ENCODE assay signal across 9 cellular contexts in the genomic region with DNA sequence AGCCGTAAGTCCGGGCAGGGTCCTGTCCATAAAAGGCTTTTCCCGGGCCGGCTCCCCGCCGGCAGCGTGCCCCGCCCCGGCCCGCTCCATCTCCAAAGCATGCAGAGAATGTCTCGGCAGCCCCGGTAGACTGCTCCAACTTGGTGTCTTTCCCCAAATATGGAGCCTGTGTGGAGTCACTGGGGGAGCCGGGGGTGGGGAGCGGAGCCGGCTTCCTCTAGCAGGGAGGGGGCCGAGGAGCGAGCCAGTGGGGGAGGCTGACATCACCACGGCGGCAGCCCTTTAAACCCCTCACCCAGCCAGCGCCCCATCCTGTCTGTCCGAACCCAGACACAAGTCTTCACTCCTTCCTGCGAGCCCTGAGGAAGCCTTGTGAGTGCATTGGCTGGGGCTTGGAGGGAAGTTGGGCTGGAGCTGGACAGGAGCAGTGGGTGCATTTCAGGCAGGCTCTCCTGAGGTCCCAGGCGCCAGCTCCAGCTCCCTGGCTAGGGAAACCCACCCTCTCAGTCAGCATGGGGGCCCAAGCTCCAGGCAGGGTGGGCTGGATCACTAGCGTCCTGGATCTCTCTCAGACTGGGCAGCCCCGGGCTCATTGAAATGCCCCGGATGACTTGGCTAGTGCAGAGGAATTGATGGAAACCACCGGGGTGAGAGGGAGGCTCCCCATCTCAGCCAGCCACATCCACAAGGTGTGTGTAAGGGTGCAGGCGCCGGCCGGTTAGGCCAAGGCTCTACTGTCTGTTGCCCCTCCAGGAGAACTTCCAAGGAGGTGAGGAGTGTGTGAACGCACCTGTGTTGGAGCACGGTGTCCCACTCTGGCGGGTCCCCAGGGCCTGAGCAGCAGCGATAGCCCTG.
DNase-seq lines count a peak whose midpoint lies in the region; ATAC-seq lines count a peak whose summit lies in the region.
"Had no signal": no experiment of that assay in that cellular context is flagged by ENCODE, and none has a peak within 500 bp of the region (broad histone marks: within the 10 kb centered on the region; RNA-seq: fewer than 3 reads in every experiment).

A gene (plus strand): TSS at position 310 of the 855 bp plus-strand sequence. CDS start 3,644 bp downstream, outside the sequence.

- peak within 1 kb of the TSS; percentile 54 for H3K27ac ChIP-seq in cingulate gyrus (ENCODE audit: low read depth, low read length)
- H3K27ac ChIP-seq: KMS-11 had no signal

- ATAC-seq in HG02588 (IDR thresholded peaks at IDR 0.05; ENCODE audit: unreplicated experiment), result no peak
- ATAC-seq in HG02840 (IDR thresholded peaks at IDR 0.05; ENCODE audit: low FRiP score, unreplicated experiment), result no peak
- ATAC-seq in HG02973 (IDR thresholded peaks at IDR 0.05; ENCODE audit: unreplicated experiment), result no peak

- DNase-seq in HK-2 (ENCODE audit: unreplicated experiment), result peak; percentile 28
- peak; percentile 83 for DNase-seq in left kidney (ENCODE audit: low read depth, low spot score)
- DNase-seq in stromal cell of bone marrow (ENCODE audit: low read depth), result peak; percentile 90
- no peak for DNase-seq in KG1 (lab: John Stamatoyannopoulos, UW)
